8 cellular contexts compared by ENCODE assay signal in genomic region chr4:30721353-30722091, GRCh38. TPM values are rescaled to one million over a fixed set of nuclear protein-coding genes. Genes with fewer than 3 reads are reported as not detected.
A peak's percentile ranks its signal among the peaks of the same experiment; 100 is the strongest.
DNase-seq lines count a peak whose midpoint lies in the region; ATAC-seq and TF ChIP-seq lines count a peak whose summit lies in the region.

No MANE protein-coding gene starts in this region.

- no peak for ATAC-seq in gastrocnemius medialis
- no peak for ATAC-seq in HG02610 (IDR thresholded peaks at IDR 0.05; ENCODE audit: unreplicated experiment)

- peak overlapping the region; percentile 43 to 55 (median 47) for H3K4me3 ChIP-seq in gastrocnemius medialis

- no peak for TF ChIP-seq CTCF in gastrocnemius medialis (IDR thresholded peaks at IDR 0.05 in 4 of 5, conservative IDR thresholded peaks at IDR 0.05 in 1 of 5)

- H3K9me3 Mint-ChIP-seq in activated naive CD4-positive, alpha-beta T cell treated with anti-CD3 and anti-CD28 coated beads, Interleukin-2, amount 10 ng/mL, durations not matched to agents 7 days and 5 days = no peaks in the 10 kb centered on the region

- no peak overlapping the region for H3K4me3 Mint-ChIP-seq in activated naive CD4-positive, alpha-beta T cell treated with anti-CD3 and anti-CD28 coated beads, Interleukin-2, amount 10 ng/mL, durations not matched to agents 7 days and 5 days

- H3K27ac ChIP-seq in angular gyrus (ENCODE audit: low read depth, low read length) (peak overlapping the region; percentile 81), gastrocnemius medialis (no peak overlapping the region)

- TF ChIP-seq POLR2A in gastrocnemius medialis (IDR thresholded peaks at IDR 0.05) = no peak

- in situ Hi-C loops in gastrocnemius medialis (cut with MboI; ENCODE audit: low sequenced_read_pairs in 4 of 4) = no loop called here

- H3K9me3 ChIP-seq in gastrocnemius medialis = no peaks in the 10 kb centered on the region

- peaks cover 14% of the 10 kb centered on the region for H3K36me3 Mint-ChIP-seq in activated naive CD4-positive, alpha-beta T cell treated with anti-CD3 and anti-CD28 coated beads, Interleukin-2, amount 10 ng/mL, durations not matched to agents 7 days and 5 days

- CTCF ChIA-PET in activated naive CD4-positive, alpha-beta T cell treated with anti-CD3 and anti-CD28 coated beads, Interleukin-2, amount 10 ng/mL, durations not matched to agents 7 days and 5 days (lab: Charles Lee) = no interaction called here

- DNase-seq in activated naive CD4-positive, alpha-beta T cell treated with anti-CD3 and anti-CD28 coated beads, Interleukin-2, amount 10 ng/mL, durations not matched to agents 7 days and 5 days = no peak
- DNase-seq in activated naive CD4-positive, alpha-beta T cell treated with Interleukin-2 at 50 U/mL for 16 hours = no peak
- DNase-seq in hypothalamus (lab: John Stamatoyannopoulos, UW) = peak in 34 of 51 donors; percentile 4 to 73 (median 36)
- no peak for DNase-seq in gastrocnemius medialis
- DNase-seq in DMS153 (lab: John Stamatoyannopoulos, UW) = no peak
- no peak for DNase-seq in NCI-H2029 (lab: John Stamatoyannopoulos, UW)

- peaks cover 73% of the 10 kb centered on the region for H3K27me3 Mint-ChIP-seq in activated naive CD4-positive, alpha-beta T cell treated with anti-CD3 and anti-CD28 coated beads, Interleukin-2, amount 10 ng/mL, durations not matched to agents 7 days and 5 days

- H3K27ac Mint-ChIP-seq in activated naive CD4-positive, alpha-beta T cell treated with anti-CD3 and anti-CD28 coated beads, Interleukin-2, amount 10 ng/mL, durations not matched to agents 7 days and 5 days = peak overlapping the region; percentile 58

- intact Hi-C loops in gastrocnemius medialis (cut with DNase I; ENCODE audit: low total_unique reads) = no loop called here

- peaks cover 30% of the 10 kb centered on the region for H3K4me1 Mint-ChIP-seq in activated naive CD4-positive, alpha-beta T cell treated with anti-CD3 and anti-CD28 coated beads, Interleukin-2, amount 10 ng/mL, durations not matched to agents 7 days and 5 days

- H3K36me3 ChIP-seq in gastrocnemius medialis = no peaks in the 10 kb centered on the region

- peaks cover 12 to 13% of the 10 kb centered on the region in 2 donors for H3K4me1 ChIP-seq in gastrocnemius medialis

- H3K27me3 ChIP-seq in gastrocnemius medialis = peaks cover 58 to 63% (median 60%) of the 10 kb centered on the region in 3 donors

RNA-seq across cellular contexts. Expression of gene PCDH7, which starts 1.4 kb away (rescaled TPM):
- under 1 TPM in 3 of 4 donors, not detected in 1; 0.29 to 0.39 (median 0.39) TPM for total RNA-seq in gastrocnemius medialis

Comparison
In these comparisons a context has a peak if more than half of its experiments do, and no peak if none do; other contexts are left out.
1. DNase-seq: peak in hypothalamus (34 of 51); none in activated naive CD4-positive, alpha-beta T cell treated with anti-CD3 and anti-CD28 coated beads, Interleukin-2, amount 10 ng/mL, durations not matched to agents 7 days and 5 days (single experiment), activated naive CD4-positive, alpha-beta T cell treated with Interleukin-2 at 50 U/mL for 16 hours (single experiment), gastrocnemius medialis (0 of 2), DMS153 (single experiment) and NCI-H2029 (single experiment).